Comparison of ENCODE assay signal across 25 cellular contexts in genomic region chr1:157147037-157147436, GRCh38. TPM values are rescaled to one million over a fixed set of nuclear protein-coding genes. Genes with fewer than 3 reads are reported as not detected.
A peak's percentile ranks its signal among the peaks of the same experiment; 100 is the strongest.
DNase-seq lines count a peak whose midpoint lies in the region; ATAC-seq and TF ChIP-seq lines count a peak whose summit lies in the region.
"Had no signal": no experiment of that assay in that cellular context is flagged by ENCODE, and none has a peak within 500 bp of the region (broad histone marks: within the 10 kb centered on the region; RNA-seq: fewer than 3 reads in every experiment).

No MANE protein-coding gene starts in this region.

- peak overlapping the region; percentile 3 for H3K27ac Mint-ChIP-seq in activated naive CD8-positive, alpha-beta T cell treated with anti-CD3 and anti-CD28 coated beads, Interleukin-2, amount 50 U/mL, for 24 hours
- no peak overlapping the region for H3K27ac Mint-ChIP-seq in activated naive CD8-positive, alpha-beta T cell treated with anti-CD3 and anti-CD28 coated beads for 36 hours
- H3K27ac Mint-ChIP-seq in activated T-helper 17 cell treated with anti-CD3 and anti-CD28 coated beads, Interleukin-2, amount 50 U/mL, for 72 hours: peak overlapping the region; percentile 53
- H3K27ac Mint-ChIP-seq in stimulated activated memory B cell treated with anti-CD40 and anti-IgM and Interleukin-4, amounts not matched to agents 10 μg/mL and 1 μg/mL and 100 μg/mL, for 72 hours: peak overlapping the region; percentile 53
- H3K27ac Mint-ChIP-seq: B cell had no signal

- H3K27me3 Mint-ChIP-seq in activated naive CD8-positive, alpha-beta T cell treated with anti-CD3 and anti-CD28 coated beads, Interleukin-2, amount 50 U/mL, for 24 hours: peaks cover 2% of the 10 kb centered on the region
- H3K27me3 Mint-ChIP-seq in activated naive CD8-positive, alpha-beta T cell treated with anti-CD3 and anti-CD28 coated beads for 36 hours: no peaks in the 10 kb centered on the region
- H3K27me3 Mint-ChIP-seq in activated T-helper 17 cell treated with anti-CD3 and anti-CD28 coated beads, Interleukin-2, amount 50 U/mL, for 72 hours: peaks cover 3% of the 10 kb centered on the region
- H3K27me3 Mint-ChIP-seq in stimulated activated memory B cell treated with anti-CD40 and anti-IgM and Interleukin-4, amounts not matched to agents 10 μg/mL and 1 μg/mL and 100 μg/mL, for 72 hours: no peaks in the 10 kb centered on the region

- TF ChIP-seq CTCF in OCI-LY7 (conservative IDR thresholded peaks at IDR 0.05; ENCODE audit: low read length): no peak

- no peak overlapping the region for H3K4me3 Mint-ChIP-seq in activated naive CD8-positive, alpha-beta T cell treated with anti-CD3 and anti-CD28 coated beads, Interleukin-2, amount 50 U/mL, for 24 hours
- H3K4me3 Mint-ChIP-seq in activated naive CD8-positive, alpha-beta T cell treated with anti-CD3 and anti-CD28 coated beads for 36 hours: no peak overlapping the region
- H3K4me3 Mint-ChIP-seq in activated T-helper 17 cell treated with anti-CD3 and anti-CD28 coated beads, Interleukin-2, amount 50 U/mL, for 72 hours: peak overlapping the region; percentile 14
- H3K4me3 Mint-ChIP-seq in stimulated activated memory B cell treated with anti-CD40 and anti-IgM and Interleukin-4, amounts not matched to agents 10 μg/mL and 1 μg/mL and 100 μg/mL, for 72 hours: no peak overlapping the region
- H3K4me3 Mint-ChIP-seq: B cell; CD8-positive, alpha-beta memory T cell had no signal

- H3K4me3 ChIP-seq in OCI-LY7 (ENCODE audit: low read depth, low read length, poor library complexity, severe bottlenecking): no peak overlapping the region

- POLR2A ChIA-PET in OCI-LY7 (lab: Charles Lee): interaction anchor here (0.6 to 1.7 kb wide), 2 partner anchors 8 to 40 kb away, joined by 3 to 7 read pairs; partner anchors contain the start of gene ETV3

- intact Hi-C loops in OCI-LY7 (cut with micrococcal nuclease; ENCODE audit: unreplicated experiment): no loop called here

- H3K4me2 ChIP-seq in OCI-LY7 (ENCODE audit: low read length): no peak overlapping the region

- CTCF ChIA-PET in OCI-LY7 (lab: Charles Lee; ENCODE audit: unreplicated experiment): no interaction called here

- no peak overlapping the region for H3K27ac ChIP-seq in OCI-LY7 (ENCODE audit: low read depth, low read length, poor library complexity, severe bottlenecking)
- H3K27ac ChIP-seq: C4-2B, RWPE1 had no signal

- H3K36me3 ChIP-seq in OCI-LY7 (ENCODE audit: insufficient read depth, low read length): no peaks in the 10 kb centered on the region

- BruUV-seq in OCI-LY7 (replicated peaks; lab: Mats Ljungman, UMichigan): no TSS peak

- no peaks in the 10 kb centered on the region for H4K20me1 ChIP-seq in OCI-LY7 (ENCODE audit: insufficient read depth, low read length)

- peaks cover 40% of the 10 kb centered on the region for H3K4me1 Mint-ChIP-seq in activated naive CD8-positive, alpha-beta T cell treated with anti-CD3 and anti-CD28 coated beads, Interleukin-2, amount 50 U/mL, for 24 hours
- peaks cover 15% of the 10 kb centered on the region for H3K4me1 Mint-ChIP-seq in activated naive CD8-positive, alpha-beta T cell treated with anti-CD3 and anti-CD28 coated beads for 36 hours
- H3K4me1 Mint-ChIP-seq in activated T-helper 17 cell treated with anti-CD3 and anti-CD28 coated beads, Interleukin-2, amount 50 U/mL, for 72 hours: peaks cover 29% of the 10 kb centered on the region
- H3K4me1 Mint-ChIP-seq in stimulated activated memory B cell treated with anti-CD40 and anti-IgM and Interleukin-4, amounts not matched to agents 10 μg/mL and 1 μg/mL and 100 μg/mL, for 72 hours: peaks cover 34% of the 10 kb centered on the region

- DNase-seq in activated naive CD8-positive, alpha-beta T cell treated with anti-CD3 and anti-CD28 coated beads, Interleukin-2, amount 50 U/mL, for 24 hours: no peak
- no peak for DNase-seq in activated naive CD8-positive, alpha-beta T cell treated with anti-CD3 and anti-CD28 coated beads for 36 hours
- no peak for DNase-seq in OCI-LY7 (ENCODE audit: low spot score)
- no peak for DNase-seq in DMS53 treated with DMSO at 0.1 percent for 48 hours (lab: John Stamatoyannopoulos, UW; ENCODE audit: unreplicated experiment)
- DNase-seq: CD8-positive, alpha-beta memory T cell; DND-41; Kasumi-1; NCI-H1105 treated with DMSO at 0.1 percent for 48 hours; NCI-H146; NCI-H1930; NCI-H446; NCI-H524 treated with DMSO at 0.1 percent for 48 hours; NCI-H82; NK-92 treated with Interleukin-12 subunit alpha and Interleukin-12 subunit beta, amount 100 ng/mL, for 24 hours; SHP77 had no signal

- ATAC-seq in activated naive CD8-positive, alpha-beta T cell treated with anti-CD3 and anti-CD28 coated beads, Interleukin-2, amount 50 U/mL, for 24 hours: peak; percentile 49
- ATAC-seq in activated T-helper 17 cell treated with anti-CD3 and anti-CD28 coated beads, Interleukin-2, amount 50 U/mL, for 72 hours (replicated peaks): peak; percentile 67
- no peak for ATAC-seq in stimulated activated memory B cell treated with anti-CD40 and anti-IgM and Interleukin-4, amounts not matched to agents 10 μg/mL and 1 μg/mL and 100 μg/mL, for 72 hours
- ATAC-seq in GM18520 (IDR thresholded peaks at IDR 0.05; ENCODE audit: unreplicated experiment): no peak
- ATAC-seq: Panc1 had no signal

- no peaks in the 10 kb centered on the region for H3K36me3 Mint-ChIP-seq in activated naive CD8-positive, alpha-beta T cell treated with anti-CD3 and anti-CD28 coated beads, Interleukin-2, amount 50 U/mL, for 24 hours (ENCODE audit: low read depth)
- H3K36me3 Mint-ChIP-seq in activated naive CD8-positive, alpha-beta T cell treated with anti-CD3 and anti-CD28 coated beads for 36 hours: no peaks in the 10 kb centered on the region
- no peaks in the 10 kb centered on the region for H3K36me3 Mint-ChIP-seq in activated T-helper 17 cell treated with anti-CD3 and anti-CD28 coated beads, Interleukin-2, amount 50 U/mL, for 72 hours (ENCODE audit: low read depth)
- no peaks in the 10 kb centered on the region for H3K36me3 Mint-ChIP-seq in stimulated activated memory B cell treated with anti-CD40 and anti-IgM and Interleukin-4, amounts not matched to agents 10 μg/mL and 1 μg/mL and 100 μg/mL, for 72 hours
- H3K36me3 Mint-ChIP-seq: CD8-positive, alpha-beta memory T cell had no signal

- no peaks in the 10 kb centered on the region for H3K9me3 ChIP-seq in OCI-LY7 (ENCODE audit: low read length)

- H2AFZ ChIP-seq in OCI-LY7 (ENCODE audit: low read length): peak overlapping the region; percentile 71; the same call in 1 of the 2 replicates

- H3K4me1 ChIP-seq in OCI-LY7 (ENCODE audit: insufficient read depth, low read length, poor library complexity, severe bottlenecking): peaks cover 8% of the 10 kb centered on the region

- no peaks in the 10 kb centered on the region for H3K79me2 ChIP-seq in OCI-LY7 (ENCODE audit: insufficient read depth, low read depth, low read length)

- no peaks in the 10 kb centered on the region for H3K9me2 ChIP-seq in OCI-LY7 (ENCODE audit: insufficient read depth, low read length)

- no peaks in the 10 kb centered on the region for H3K9me3 Mint-ChIP-seq in activated naive CD8-positive, alpha-beta T cell treated with anti-CD3 and anti-CD28 coated beads, Interleukin-2, amount 50 U/mL, for 24 hours
- no peaks in the 10 kb centered on the region for H3K9me3 Mint-ChIP-seq in activated naive CD8-positive, alpha-beta T cell treated with anti-CD3 and anti-CD28 coated beads for 36 hours
- no peaks in the 10 kb centered on the region for H3K9me3 Mint-ChIP-seq in activated T-helper 17 cell treated with anti-CD3 and anti-CD28 coated beads, Interleukin-2, amount 50 U/mL, for 72 hours
- no peaks in the 10 kb centered on the region for H3K9me3 Mint-ChIP-seq in stimulated activated memory B cell treated with anti-CD40 and anti-IgM and Interleukin-4, amounts not matched to agents 10 μg/mL and 1 μg/mL and 100 μg/mL, for 72 hours
- H3K9me3 Mint-ChIP-seq: CD8-positive, alpha-beta memory T cell had no signal

RNA-seq across cellular contexts. Expression of gene ETV3, which starts 8.8 kb away (rescaled TPM):
- 10 to 100 TPM; 23.1 to 23.5 TPM for total RNA-seq in activated naive CD8-positive, alpha-beta T cell treated with anti-CD3 and anti-CD28 coated beads for 36 hours
- total RNA-seq in OCI-LY7 (2014; rRNA removed; shearing (Covaris generic)): 11.1 and 12.0 TPM in 2 replicates
- 18.3 and 20.4 TPM in 2 replicates for total RNA-seq in OCI-LY7 (2022)
- 10 to 100 TPM; 18.4 to 39.4 TPM for total RNA-seq in activated T-helper 17 cell treated with anti-CD3 and anti-CD28 coated beads, Interleukin-2, amount 50 U/mL, for 72 hours

RNA-seq across cellular contexts. Expression of gene ETV3L, which starts 47.4 kb away (rescaled TPM):
- not detected for total RNA-seq in activated naive CD8-positive, alpha-beta T cell treated with anti-CD3 and anti-CD28 coated beads for 36 hours
- total RNA-seq in OCI-LY7 (2014; rRNA removed; shearing (Covaris generic)): not detected in 2 replicates
- total RNA-seq in OCI-LY7 (2022): not detected in 2 replicates
- under 1 TPM in 1 of 2 donors, not detected in 1; 0.26 TPM for total RNA-seq in activated T-helper 17 cell treated with anti-CD3 and anti-CD28 coated beads, Interleukin-2, amount 50 U/mL, for 72 hours
- total RNA-seq: B cell; CD8-positive, alpha-beta memory T cell; HT-29; M059J; SK-MEL-5 had no signal

Comparison
In these comparisons a context has a peak if more than half of its experiments do, and no peak if none do; other contexts are left out.
1. ATAC-seq: peak in activated naive CD8-positive, alpha-beta T cell treated with anti-CD3 and anti-CD28 coated beads, Interleukin-2, amount 50 U/mL, for 24 hours (single experiment) and activated T-helper 17 cell treated with anti-CD3 and anti-CD28 coated beads, Interleukin-2, amount 50 U/mL, for 72 hours (single experiment); none in stimulated activated memory B cell treated with anti-CD40 and anti-IgM and Interleukin-4, amounts not matched to agents 10 μg/mL and 1 μg/mL and 100 μg/mL, for 72 hours (single experiment) and GM18520 (single experiment).